1 cellular context compared by ENCODE assay signal in genomic region chr12:109779382-109779781, GRCh38.
TF ChIP-seq lines count a peak whose summit lies in the region.

No MANE protein-coding gene starts in this region.

TF ChIP-seq in HepG2, 621 proteins besides CTCF, POLR2A, EP300 and RAD21 (continued from another document):
- peak; percentile 33; the same call in 1 of the 2 replicates for TF ChIP-seq ARID4A (CRISPR knock-in tag; IDR thresholded peaks at IDR 0.05; ENCODE audit: borderline replicate concordance)
- TF ChIP-seq STAG1 (CRISPR knock-in tag; IDR thresholded peaks at IDR 0.05) = peak; percentile 75
- TF ChIP-seq ZNF251 (CRISPR knock-in tag; IDR thresholded peaks at IDR 0.05) = peak; percentile 50; the same call in 1 of the 2 replicates
- TF ChIP-seq ZNF12 (CRISPR knock-in tag; IDR thresholded peaks at IDR 0.05) = 0 out of 2 replicates have a peak, but pooled peaks have one; percentile 36
- TF ChIP-seq PHB2 (IDR thresholded peaks at IDR 0.05; ENCODE audit: partially characterized antibody) = no peak
- TF ChIP-seq ZMYM4 (CRISPR knock-in tag; IDR thresholded peaks at IDR 0.05) = 0 out of 2 replicates have a peak, but pooled peaks have one; percentile 16
- TF ChIP-seq NFYB (CRISPR knock-in tag; IDR thresholded peaks at IDR 0.05) = 0 out of 2 replicates have a peak, but pooled peaks have one; percentile 20
- TF ChIP-seq, protein P1, sequence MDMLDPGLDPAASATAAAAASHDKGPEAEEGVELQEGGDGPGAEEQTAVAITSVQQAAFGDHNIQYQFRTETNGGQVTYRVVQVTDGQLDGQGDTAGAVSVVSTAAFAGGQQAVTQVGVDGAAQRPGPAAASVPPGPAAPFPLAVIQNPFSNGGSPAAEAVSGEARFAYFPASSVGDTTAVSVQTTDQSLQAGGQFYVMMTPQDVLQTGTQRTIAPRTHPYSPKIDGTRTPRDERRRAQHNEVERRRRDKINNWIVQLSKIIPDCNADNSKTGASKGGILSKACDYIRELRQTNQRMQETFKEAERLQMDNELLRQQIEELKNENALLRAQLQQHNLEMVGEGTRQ (IDR thresholded peaks at IDR 0.05; ENCODE audit: low read depth, low read length) = 0 out of 2 replicates have a peak, but pooled peaks have one; percentile 25
- TF ChIP-seq, protein P1 (CRISPR knock-in tag; IDR thresholded peaks at IDR 0.05; ENCODE audit: borderline replicate concordance) = no peak; the same call in 1 of the 2 replicates
- peak; percentile 66 for TF ChIP-seq NFYC (CRISPR knock-in tag; IDR thresholded peaks at IDR 0.05)
- no peak for TF ChIP-seq ZSCAN5A (CRISPR knock-in tag; IDR thresholded peaks at IDR 0.05; ENCODE audit: borderline replicate concordance)
